ENCODE assay signal across 22 cellular contexts in genomic region chr2:232323328-232323650, GRCh38. TPM values are rescaled to one million over a fixed set of nuclear protein-coding genes. Genes with fewer than 3 reads are reported as not detected.
A peak's percentile ranks its signal among the peaks of the same experiment; 100 is the strongest.
DNase-seq lines count a peak whose midpoint lies in the region; ATAC-seq and TF ChIP-seq lines count a peak whose summit lies in the region.
"Had no signal": no experiment of that assay in that cellular context is flagged by ENCODE, and none has a peak within 500 bp of the region (broad histone marks: within the 10 kb centered on the region; RNA-seq: fewer than 3 reads in every experiment).

No MANE protein-coding gene starts in this region.

- H3K36me3 ChIP-seq in BLaER1 = peaks cover 13% of the 10 kb centered on the region; the same call in 1 of the 2 replicates
- H3K36me3 ChIP-seq in naive thymus-derived CD4-positive, alpha-beta T cell (ENCODE audit: control insufficient read depth in 2 of 3, insufficient read depth in 3 of 3, low read length in 3 of 3) = no peaks in the 10 kb centered on the region
- H3K36me3 ChIP-seq: Peyer's patch had no signal

- peaks cover 32 to 66% (median 52%) of the 10 kb centered on the region in 7 donors for H3K4me1 Mint-ChIP-seq in naive thymus-derived CD4-positive, alpha-beta T cell

- no peaks in the 10 kb centered on the region for H3K27me3 Mint-ChIP-seq in naive thymus-derived CD4-positive, alpha-beta T cell
- H3K27me3 Mint-ChIP-seq: CD4-positive, alpha-beta memory T cell had no signal

- H3K4me1 ChIP-seq in BLaER1 = peaks cover 95% of the 10 kb centered on the region
- peaks cover 27 to 50% of the 10 kb centered on the region in 2 donors for H3K4me1 ChIP-seq in naive thymus-derived CD4-positive, alpha-beta T cell (ENCODE audit: control insufficient read depth in 2 of 2, insufficient read depth in 2 of 2, low read length in 2 of 2)
- H3K4me1 ChIP-seq: Peyer's patch had no signal

- peak overlapping the region; percentile 79 for H3K27ac ChIP-seq in BLaER1
- H3K27ac ChIP-seq in VCaP = peak overlapping the region; percentile 91; the same call in 1 of the 2 replicates
- peak overlapping the region; percentile 69 for H3K27ac ChIP-seq in naive thymus-derived CD4-positive, alpha-beta T cell (ENCODE audit: low read depth, low read length)
- H3K27ac ChIP-seq: HL-60, Peyer's patch had no signal

- DNase-seq in DMS79 treated with DMSO at 0.1 percent for 48 hours (lab: John Stamatoyannopoulos, UW) (peak; percentile 4), DMS79 (lab: John Stamatoyannopoulos, UW) (no peak), NCI-H2081 (lab: John Stamatoyannopoulos, UW) (no peak), AG08395 (ENCODE audit: low spot score) (no peak), D341Med (ENCODE audit: low spot score) (no peak)
- no peak for DNase-seq in naive thymus-derived CD4-positive, alpha-beta T cell
- DNase-seq: CD4-positive, alpha-beta memory T cell; HFFc6; IMR-90; NCI-H1048; NCI-H1436 treated with DMSO at 0.1 percent for 48 hours; NCI-H2029; NCI-H2171; NCI-H526; NK-92 treated with Interleukin-12 subunit alpha and Interleukin-12 subunit beta, amount 100 ng/mL, for 24 hours had no signal

- CTCF ChIA-PET in naive thymus-derived CD4-positive, alpha-beta T cell (lab: Charles Lee) = interaction anchor here (1.1 to 2.7 kb wide), 4 partner anchors 8 to 39 kb away, joined by 3 to 10 read pairs (median 8); no protein-coding TSS in a partner anchor

- intact Hi-C loops in naive thymus-derived CD4-positive, alpha-beta T cell (cut with micrococcal nuclease) = loop anchor here (1.0 to 10.0 kb wide), 3 partner anchors 8 to 88 kb away; no protein-coding TSS in a partner anchor

- H3K9ac ChIP-seq in BLaER1 = peak overlapping the region; percentile 45; the same call in 1 of the 2 replicates

- no peak overlapping the region for H3K4me3 Mint-ChIP-seq in naive thymus-derived CD4-positive, alpha-beta T cell
- H3K4me3 Mint-ChIP-seq: HFFc6 had no signal

- H3K27me3 ChIP-seq in BLaER1 = no peaks in the 10 kb centered on the region
- H3K27me3 ChIP-seq in naive thymus-derived CD4-positive, alpha-beta T cell (ENCODE audit: control insufficient read depth in 2 of 2, insufficient read depth in 2 of 2, low read length in 2 of 2) = no peaks in the 10 kb centered on the region
- H3K27me3 ChIP-seq: Peyer's patch had no signal

- no peaks in the 10 kb centered on the region for H3K9me3 Mint-ChIP-seq in naive thymus-derived CD4-positive, alpha-beta T cell
- H3K9me3 Mint-ChIP-seq: HFFc6 had no signal

- peaks cover 0 to under 1% (median 0%) of the 10 kb centered on the region in 5 donors for H3K36me3 Mint-ChIP-seq in naive thymus-derived CD4-positive, alpha-beta T cell

- no peak for ATAC-seq in naive thymus-derived CD4-positive, alpha-beta T cell
- ATAC-seq: Right ventricle myocardium inferior had no signal

- no peak for TF ChIP-seq CTCF in VCaP (conservative IDR thresholded peaks at IDR 0.05)

- peak overlapping the region; percentile 92 for H3K4me2 ChIP-seq in BLaER1

- POLR2A ChIA-PET in naive thymus-derived CD4-positive, alpha-beta T cell (lab: Charles Lee) = interaction anchor here (1.7 kb wide), 1 partner anchor 12 kb away, joined by 7 read pairs; no protein-coding TSS in a partner anchor

- H4K20me1 ChIP-seq in BLaER1 = peaks cover 27% of the 10 kb centered on the region

- peak overlapping the region in 2 of 9 donors; percentile 63 to 76 for H3K27ac Mint-ChIP-seq in naive thymus-derived CD4-positive, alpha-beta T cell
- H3K27ac Mint-ChIP-seq: HFFc6 had no signal

- no peaks in the 10 kb centered on the region for H3K9me3 ChIP-seq in BLaER1
- no peaks in the 10 kb centered on the region for H3K9me3 ChIP-seq in naive thymus-derived CD4-positive, alpha-beta T cell (ENCODE audit: control insufficient read depth in 2 of 3, low read length in 3 of 3)
- H3K9me3 ChIP-seq: Peyer's patch had no signal

- H3K4me3 ChIP-seq in BLaER1 = no peak overlapping the region
- H3K4me3 ChIP-seq in naive thymus-derived CD4-positive, alpha-beta T cell (ENCODE audit: low read length) = no peak overlapping the region
- H3K4me3 ChIP-seq: Peyer's patch had no signal

RNA-seq across cellular contexts. Expression of gene ALPP, which starts 55.3 kb away (rescaled TPM):
- total RNA-seq in naive thymus-derived CD4-positive, alpha-beta T cell = under 1 TPM in 2 of 5 experiments, not detected in 3; 0.24 TPM
- not detected for polyA plus RNA-seq in naive thymus-derived CD4-positive, alpha-beta T cell
- total RNA-seq: CD4-positive, alpha-beta memory T cell; HFFc6; HT1080; IMR-90; Peyer's patch; Right ventricle myocardium inferior; SK-MEL-5 had no signal
- polyA plus RNA-seq: CD4-positive, alpha-beta memory T cell; IMR-90 had no signal
